24 cellular contexts compared by ENCODE assay signal in genomic region chr5:139369181-139369580, GRCh38. TPM values are rescaled to one million over a fixed set of nuclear protein-coding genes. Genes with fewer than 3 reads are reported as not detected.
A peak's percentile ranks its signal among the peaks of the same experiment; 100 is the strongest.
DNase-seq lines count a peak whose midpoint lies in the region; ATAC-seq and TF ChIP-seq lines count a peak whose summit lies in the region.
"Had no signal": no experiment of that assay in that cellular context is flagged by ENCODE, and none has a peak within 500 bp of the region (broad histone marks: within the 10 kb centered on the region; RNA-seq: fewer than 3 reads in every experiment).

No MANE protein-coding gene starts in this region.

- no peaks in the 10 kb centered on the region for H3K9me3 ChIP-seq in Caco-2
- H3K9me3 ChIP-seq: body of pancreas, neutrophil, SJCRH30, transverse colon had no signal

- DNase-seq in Caco-2 (no peak), LHCN-M2 (ENCODE audit: low read depth) (peak; percentile 85), choroid plexus epithelial cell (ENCODE audit: low read depth) (peak; percentile 87), non-pigmented ciliary epithelial cell (ENCODE audit: low read depth) (peak; percentile 50), NOMO-1 treated with dmso at 0.1 percent for 144 hours (lab: John Stamatoyannopoulos, UW; ENCODE audit: unreplicated experiment) (no peak)
- no peak for DNase-seq in activated CD4-positive, alpha-beta T cell treated with anti-CD3 and anti-CD28 coated beads, Interleukin-2, amount 50 U/mL, for 48 hours
- no peak for DNase-seq in stimulated activated naive CD8-positive, alpha-beta T cell treated with anti-CD3 and anti-CD28 coated beads, Interleukin-15, amount 100 ng/mL, for 72 hours
- DNase-seq: activated CD4-positive, alpha-beta memory T cell treated with anti-CD3 and anti-CD28 coated beads for 36 hours; activated naive CD4-positive, alpha-beta T cell treated with anti-CD3 and anti-CD28 coated beads, Interleukin-2, amount 10 ng/mL, durations not matched to agents 7 days and 5 days; activated T-cell treated with anti-CD3 and anti-CD28 coated beads, Interleukin-2, amount 50 U/mL, for 4 hours; body of pancreas; COR-L47; glutamatergic neuron; NCI-H524 treated with DMSO at 0.1 percent for 48 hours; stimulated activated naive CD8-positive, alpha-beta T cell treated with anti-CD3 and anti-CD28 coated beads, Interleukin-15, Interleukin-2, amounts not matched to agents 100 U/mL and 50 U/mL, for 24 hours; T-helper 2 cell; transverse colon; WERI-Rb-1 had no signal

- H3K4me1 Mint-ChIP-seq in Caco-2 (ENCODE audit: low read depth, unreplicated experiment): no peaks in the 10 kb centered on the region
- H3K4me1 Mint-ChIP-seq in stimulated activated naive CD8-positive, alpha-beta T cell treated with anti-CD3 and anti-CD28 coated beads, Interleukin-15, amount 100 ng/mL, for 72 hours: peaks cover 7% of the 10 kb centered on the region

- peaks cover 54% of the 10 kb centered on the region for H3K36me3 Mint-ChIP-seq in Caco-2 (ENCODE audit: insufficient read depth, unreplicated experiment)

- no peaks in the 10 kb centered on the region for H3K27me3 ChIP-seq in Caco-2 (replicated peaks; ENCODE audit: control insufficient read depth, insufficient read depth, low read length)
- H3K27me3 ChIP-seq: body of pancreas, neutrophil, SJCRH30, transverse colon had no signal

- intact Hi-C loops in Caco-2 (cut with micrococcal nuclease; ENCODE audit: unreplicated experiment): no loop called here

- ATAC-seq in HG03196 (IDR thresholded peaks at IDR 0.05; ENCODE audit: unreplicated experiment): no peak
- ATAC-seq in stimulated activated naive CD8-positive, alpha-beta T cell treated with anti-CD3 and anti-CD28 coated beads, Interleukin-15, amount 100 ng/mL, for 72 hours: no peak
- ATAC-seq: activated T-cell treated with anti-CD3 and anti-CD28 coated beads, Interleukin-2, amount 50 U/mL, for 4 hours; body of pancreas; left lobe of liver; stimulated activated naive CD8-positive, alpha-beta T cell treated with anti-CD3 and anti-CD28 coated beads, Interleukin-15, Interleukin-2, amounts not matched to agents 100 U/mL and 50 U/mL, for 24 hours had no signal

- no peak for TF ChIP-seq CTCF in Caco-2 (IDR thresholded peaks at IDR 0.05; ENCODE audit: insufficient read depth in 1 of 2, low read depth in 1 of 2, low read length in 1 of 2, severe bottlenecking in 1 of 2, unreplicated experiment in 1 of 2)
- TF ChIP-seq CTCF in choroid plexus epithelial cell (conservative IDR thresholded peaks at IDR 0.05; ENCODE audit: low read depth, low read length): no peak

- H3K4me1 ChIP-seq in Caco-2: no peaks in the 10 kb centered on the region

- H3K4me3 Mint-ChIP-seq in Caco-2 (ENCODE audit: unreplicated experiment): no peak overlapping the region
- no peak overlapping the region for H3K4me3 Mint-ChIP-seq in stimulated activated naive CD8-positive, alpha-beta T cell treated with anti-CD3 and anti-CD28 coated beads, Interleukin-15, amount 100 ng/mL, for 72 hours
- H3K4me3 Mint-ChIP-seq: activated CD4-positive, alpha-beta memory T cell treated with anti-CD3 and anti-CD28 coated beads for 36 hours; activated naive CD4-positive, alpha-beta T cell treated with anti-CD3 and anti-CD28 coated beads, Interleukin-2, amount 10 ng/mL, durations not matched to agents 7 days and 5 days; activated T-cell treated with anti-CD3 and anti-CD28 coated beads, Interleukin-2, amount 50 U/mL, for 4 hours had no signal

- CTCF ChIA-PET in Caco-2 (lab: Charles Lee): interaction anchor here (0.9 to 1.0 kb wide), 2 partner anchors 24 to 97 kb away, joined by 3 to 4 read pairs; no protein-coding TSS in a partner anchor

- TSS peak; percentile 60 for BruUV-seq in Caco-2 (replicated peaks; lab: Mats Ljungman, UMichigan)

- H3K9me3 Mint-ChIP-seq in Caco-2 (ENCODE audit: unreplicated experiment): no peaks in the 10 kb centered on the region
- no peaks in the 10 kb centered on the region for H3K9me3 Mint-ChIP-seq in stimulated activated naive CD8-positive, alpha-beta T cell treated with anti-CD3 and anti-CD28 coated beads, Interleukin-15, amount 100 ng/mL, for 72 hours
- H3K9me3 Mint-ChIP-seq: activated CD4-positive, alpha-beta memory T cell treated with anti-CD3 and anti-CD28 coated beads for 36 hours; activated naive CD4-positive, alpha-beta T cell treated with anti-CD3 and anti-CD28 coated beads, Interleukin-2, amount 10 ng/mL, durations not matched to agents 7 days and 5 days; activated T-cell treated with anti-CD3 and anti-CD28 coated beads, Interleukin-2, amount 50 U/mL, for 4 hours had no signal

- no peaks in the 10 kb centered on the region for H3K27me3 Mint-ChIP-seq in Caco-2 (ENCODE audit: insufficient read depth, unreplicated experiment)
- no peaks in the 10 kb centered on the region for H3K27me3 Mint-ChIP-seq in stimulated activated naive CD8-positive, alpha-beta T cell treated with anti-CD3 and anti-CD28 coated beads, Interleukin-15, amount 100 ng/mL, for 72 hours
- H3K27me3 Mint-ChIP-seq: activated CD4-positive, alpha-beta memory T cell treated with anti-CD3 and anti-CD28 coated beads for 36 hours; activated naive CD4-positive, alpha-beta T cell treated with anti-CD3 and anti-CD28 coated beads, Interleukin-2, amount 10 ng/mL, durations not matched to agents 7 days and 5 days had no signal

- no peak overlapping the region for H3K27ac Mint-ChIP-seq in Caco-2 (ENCODE audit: unreplicated experiment)
- H3K27ac Mint-ChIP-seq in stimulated activated naive CD8-positive, alpha-beta T cell treated with anti-CD3 and anti-CD28 coated beads, Interleukin-15, amount 100 ng/mL, for 72 hours: no peak overlapping the region
- H3K27ac Mint-ChIP-seq: activated CD4-positive, alpha-beta memory T cell treated with anti-CD3 and anti-CD28 coated beads for 36 hours; activated naive CD4-positive, alpha-beta T cell treated with anti-CD3 and anti-CD28 coated beads, Interleukin-2, amount 10 ng/mL, durations not matched to agents 7 days and 5 days had no signal

- 0 out of 2 replicates have a peak, but pooled peaks cover 1% of the 10 kb centered on the region for H3K36me3 ChIP-seq in Caco-2 (ENCODE audit: control insufficient read depth, insufficient read depth, low read length)

- POLR2A ChIA-PET in Caco-2 (lab: Charles Lee): no interaction called here

- H3K4me3 ChIP-seq in Caco-2 (ENCODE audit: low read depth, low read length): no peak overlapping the region
- no peak overlapping the region for H3K4me3 ChIP-seq in choroid plexus epithelial cell (ENCODE audit: low read depth, low read length)
- H3K4me3 ChIP-seq: body of pancreas, SJCRH30, transverse colon had no signal

RNA-seq across cellular contexts. Expression of gene SLC23A1, which starts 13.9 kb away (rescaled TPM):
- total RNA-seq in Caco-2 (2022): 20.4 and 24.0 TPM in 2 replicates
- total RNA-seq in LHCN-M2 (2014; rRNA removed): not detected in 2 replicates
- 0.09 TPM for polyA plus RNA-seq in LHCN-M2 (2012)
- total RNA-seq: activated T-cell treated with anti-CD3 and anti-CD28 coated beads, Interleukin-2, amount 50 U/mL, for 4 hours; Daoy; dermis blood vessel endothelial cell; SJCRH30 had no signal

RNA-seq across cellular contexts. Expression of gene MZB1, which starts 20.5 kb away (rescaled TPM):
- total RNA-seq in Caco-2 (2022) (not detected in 2 replicates), LHCN-M2 (2014; rRNA removed) (not detected in 2 replicates)
- polyA plus RNA-seq in LHCN-M2 (2012): not detected
- total RNA-seq: Daoy, dermis blood vessel endothelial cell had no signal

RNA-seq across cellular contexts. Expression of gene PROB1, which starts 25.7 kb away (rescaled TPM):
- total RNA-seq in Caco-2 (2022): 2.7 and 2.9 TPM in 2 replicates
- 6.0 and 6.2 TPM in 2 replicates for total RNA-seq in LHCN-M2 (2014; rRNA removed)
- 4.4 TPM for polyA plus RNA-seq in LHCN-M2 (2012)

RNA-seq across cellular contexts. Expression of gene PAIP2, which starts 27.5 kb away (rescaled TPM):
- 73.6 and 83.6 TPM in 2 replicates for total RNA-seq in Caco-2 (2022)
- total RNA-seq in LHCN-M2 (2014; rRNA removed): 50.1 and 56.5 TPM in 2 replicates
- polyA plus RNA-seq in LHCN-M2 (2012): 47.7 TPM

RNA-seq across cellular contexts. Expression of gene SPATA24, which starts 34.7 kb away (rescaled TPM):
- total RNA-seq in Caco-2 (2022) (10.1 and 10.2 TPM in 2 replicates), LHCN-M2 (2014; rRNA removed) (3.7 and 4.1 TPM in 2 replicates)
- 8.0 TPM for polyA plus RNA-seq in LHCN-M2 (2012)

Comparison
In these comparisons a context has a peak if more than half of its experiments do, and no peak if none do; other contexts are left out.
1. DNase-seq: peak in LHCN-M2 (single experiment), choroid plexus epithelial cell (single experiment) and non-pigmented ciliary epithelial cell (single experiment); none in Caco-2 (0 of 2), NOMO-1 treated with dmso at 0.1 percent for 144 hours (single experiment), activated CD4-positive, alpha-beta T cell treated with anti-CD3 and anti-CD28 coated beads, Interleukin-2, amount 50 U/mL, for 48 hours (0 of 2) and stimulated activated naive CD8-positive, alpha-beta T cell treated with anti-CD3 and anti-CD28 coated beads, Interleukin-15, amount 100 ng/mL, for 72 hours (0 of 2).
2. RNA of gene SLC23A1, which starts 13.9 kb away (total RNA-seq): 20.4 to 24.0 TPM in Caco-2; not detected in LHCN-M2; every median in the first group is over 10 times any median in the second.